12 cellular contexts compared by ENCODE assay signal in the genomic region with DNA sequence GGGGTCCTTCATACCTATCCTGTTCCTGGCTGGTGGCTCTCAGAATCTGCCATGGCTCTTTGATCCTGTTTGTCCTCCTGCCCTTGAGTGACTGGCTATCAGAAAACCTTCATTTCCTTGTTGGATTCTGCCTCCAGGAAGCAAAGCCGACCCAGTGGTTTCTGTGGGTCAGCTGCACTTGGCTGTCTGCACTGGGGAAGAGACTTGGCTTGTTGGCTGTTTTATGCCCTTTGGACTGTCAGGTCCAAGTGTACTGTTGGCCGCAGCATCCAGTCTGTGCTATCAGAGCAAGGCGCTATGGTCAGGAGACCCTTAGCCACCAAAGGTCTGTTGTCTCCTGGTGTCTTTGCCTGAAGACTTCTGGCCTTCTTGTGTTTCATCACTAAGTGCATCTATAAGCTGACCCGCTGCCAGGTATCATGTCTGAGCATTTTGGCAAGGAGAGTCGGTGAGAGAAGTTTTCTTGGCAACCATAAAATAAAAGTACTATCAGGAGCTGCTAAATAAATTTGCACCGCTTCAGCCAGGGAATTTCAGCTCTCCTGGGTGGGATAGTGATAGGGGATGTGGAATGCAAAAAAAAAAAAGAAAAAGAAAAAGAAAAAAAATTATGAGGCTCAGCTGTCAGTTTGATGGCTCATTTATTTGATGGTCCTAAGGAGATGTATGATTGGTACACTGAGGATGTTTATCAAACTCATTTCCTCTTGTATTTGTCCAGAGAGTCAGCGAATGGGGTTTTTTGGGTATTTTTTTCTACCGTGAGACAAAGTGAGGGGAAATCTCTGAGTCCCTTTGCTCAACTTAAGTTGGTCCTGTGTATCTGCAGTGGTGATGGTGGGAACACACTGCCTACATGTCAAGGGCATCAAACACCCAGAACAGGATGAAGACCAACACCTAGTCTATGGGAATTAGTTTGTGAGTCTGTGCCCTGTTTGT.
A peak's percentile ranks its signal among the peaks of the same experiment; 100 is the strongest.
DNase-seq lines count a peak whose midpoint lies in the region; ATAC-seq and TF ChIP-seq lines count a peak whose summit lies in the region.
"Had no signal": no experiment of that assay in that cellular context is flagged by ENCODE, and none has a peak within 500 bp of the region (broad histone marks: within the 10 kb centered on the region; RNA-seq: fewer than 3 reads in every experiment).

No MANE protein-coding gene starts in this region.

- H3K9me3 ChIP-seq in SK-N-SH (no peaks in the 10 kb centered on the region), ovary (no peaks in the 10 kb centered on the region)
- H3K9me3 ChIP-seq: SJSA1, testis had no signal

- TF ChIP-seq RAD21 in SK-N-SH (IDR thresholded peaks at IDR 0.05; ENCODE audit: low read length) = no peak

- no peaks in the 10 kb centered on the region for H4K20me1 ChIP-seq in SK-N-SH (ENCODE audit: insufficient read depth)

- no peaks in the 10 kb centered on the region for H3K79me2 ChIP-seq in SK-N-SH (ENCODE audit: insufficient read depth)

- peaks cover 77% of the 10 kb centered on the region for H3K4me1 Mint-ChIP-seq in stimulated activated effector memory CD8-positive, alpha-beta T cell treated with anti-CD3 and anti-CD28 coated beads, Interleukin-12 subunit alpha, Interleukin-12 subunit beta, amount 100 ng/mL, for 72 hours

- H3K9me2 ChIP-seq in SK-N-SH = no peaks in the 10 kb centered on the region

- POLR2A ChIA-PET in SK-N-SH (lab: Yijun Ruan, JAX) = no interaction called here

- H3K27me3 ChIP-seq in SK-N-SH (ENCODE audit: insufficient read depth) (no peaks in the 10 kb centered on the region), H7 (ENCODE audit: control insufficient read depth, insufficient read depth, low read length) (no peaks in the 10 kb centered on the region), ovary (no peaks in the 10 kb centered on the region)
- H3K27me3 ChIP-seq: SJSA1, testis had no signal

- H3K9ac ChIP-seq in SK-N-SH = no peak overlapping the region

- no peak for TF ChIP-seq POLR2A in ovary (IDR thresholded peaks at IDR 0.05)

- DNase-seq in SK-N-SH (no peak), NCI-H2196 treated with DMSO at 0.1 percent for 48 hours (lab: John Stamatoyannopoulos, UW; ENCODE audit: unreplicated experiment) (peak; percentile 47), Right ventricle myocardium superior (no peak), NCI-H748 (lab: John Stamatoyannopoulos, UW; ENCODE audit: unreplicated experiment) (no peak), H7 (no peak), ovary (no peak)
- DNase-seq in stimulated activated effector memory CD8-positive, alpha-beta T cell treated with anti-CD3 and anti-CD28 coated beads, Interleukin-12 subunit alpha, Interleukin-12 subunit beta, amount 100 ng/mL, for 72 hours (ENCODE audit: low spot score in 2 of 2) = no peak
- DNase-seq: 8988T; activated CD8-positive, alpha-beta memory T cell treated with anti-CD3 and anti-CD28 coated beads, Interleukin-2, amount 50 U/mL, for 48 hours; testis had no signal

- peaks cover 4% of the 10 kb centered on the region for H3F3A ChIP-seq in SK-N-SH (replicated peaks; ENCODE audit: insufficient read depth)

- intact Hi-C loops in Right ventricle myocardium superior (cut with DNase I) (no loop called here), ovary (cut with DNase I) (no loop called here)

- peak overlapping the region; percentile 50 for H3K4me3 Mint-ChIP-seq in stimulated activated effector memory CD8-positive, alpha-beta T cell treated with anti-CD3 and anti-CD28 coated beads, Interleukin-12 subunit alpha, Interleukin-12 subunit beta, amount 100 ng/mL, for 72 hours

- H3K36me3 Mint-ChIP-seq in stimulated activated effector memory CD8-positive, alpha-beta T cell treated with anti-CD3 and anti-CD28 coated beads, Interleukin-12 subunit alpha, Interleukin-12 subunit beta, amount 100 ng/mL, for 72 hours = peaks cover 81% of the 10 kb centered on the region

- ATAC-seq in SK-N-SH treated with all-trans-retinoic acid at 6 μM for 48 hours (no peak), Right ventricle myocardium superior (ENCODE audit: poor library complexity) (peak; percentile 69)
- peak; percentile 67 for ATAC-seq in stimulated activated effector memory CD8-positive, alpha-beta T cell treated with anti-CD3 and anti-CD28 coated beads, Interleukin-12 subunit alpha, Interleukin-12 subunit beta, amount 100 ng/mL, for 72 hours

- WGBS in SK-N-SH (ENCODE audit: low lambda C conversion rate) = 89% methylated on average over 8 of the region's 8 CpGs
- 32 to 46% (median 45%) methylated on average over 8 of the region's 8 CpGs for WGBS in ovary, 3 donors

- no peak overlapping the region for H2AFZ ChIP-seq in SK-N-SH (ENCODE audit: low read depth)

- H3K27ac Mint-ChIP-seq in stimulated activated effector memory CD8-positive, alpha-beta T cell treated with anti-CD3 and anti-CD28 coated beads, Interleukin-12 subunit alpha, Interleukin-12 subunit beta, amount 100 ng/mL, for 72 hours = peak overlapping the region; percentile 79

- H3K27ac ChIP-seq in SK-N-SH (ENCODE audit: low read depth in 2 of 2, low read length in 1 of 2) = peak overlapping the region in 1 of 2 experiments; percentile 87; a peak in 2 of 4 replicates
- no peak overlapping the region for H3K27ac ChIP-seq in ovary
- H3K27ac ChIP-seq: SJSA1, testis had no signal

- no peak for TF ChIP-seq CTCF in SK-N-SH (IDR thresholded peaks at IDR 0.05)
- TF ChIP-seq CTCF in ovary (IDR thresholded peaks at IDR 0.05) = no peak

- CTCF ChIA-PET in SK-N-SH (lab: Yijun Ruan, JAX) = interaction anchor here (1.1 to 1.4 kb wide), 3 partner anchors 17 to 320 kb away, joined by 3 read pairs; no protein-coding TSS in a partner anchor

- no peak overlapping the region for H3K4me2 ChIP-seq in SK-N-SH

- no peaks in the 10 kb centered on the region for H3K36me3 ChIP-seq in SK-N-SH (replicated peaks in 1 of 2; ENCODE audit: control insufficient read depth in 1 of 2, insufficient read depth in 2 of 2, low read length in 1 of 2)
- no peaks in the 10 kb centered on the region for H3K36me3 ChIP-seq in H7 (replicated peaks; ENCODE audit: control insufficient read depth, insufficient read depth, low read length)
- H3K36me3 ChIP-seq in ovary = no peaks in the 10 kb centered on the region
- H3K36me3 ChIP-seq: SJSA1 had no signal

- no peaks in the 10 kb centered on the region for H3K9me3 Mint-ChIP-seq in stimulated activated effector memory CD8-positive, alpha-beta T cell treated with anti-CD3 and anti-CD28 coated beads, Interleukin-12 subunit alpha, Interleukin-12 subunit beta, amount 100 ng/mL, for 72 hours

- H3K4me3 ChIP-seq in SK-N-SH (ENCODE audit: low read depth in 2 of 2, low read length in 1 of 2) (no peak overlapping the region), H7 (ENCODE audit: insufficient read depth, low read depth, low read length) (no peak overlapping the region), ovary (no peak overlapping the region)
- H3K4me3 ChIP-seq: SJSA1, testis had no signal

- TF ChIP-seq EP300 in SK-N-SH (IDR thresholded peaks at IDR 0.05; ENCODE audit: borderline replicate concordance in 1 of 2, low read depth in 1 of 2, low read length in 1 of 2) = no peak
- no peak for TF ChIP-seq EP300 in ovary (IDR thresholded peaks at IDR 0.05)

- H3K4me1 ChIP-seq in SK-N-SH (ENCODE audit: control insufficient read depth in 1 of 2, insufficient read depth in 2 of 2, low read depth in 1 of 2, low read length in 1 of 2) = peaks cover 0 to 46% of the 10 kb centered on the region in 2 experiments; a peak in 2 of 4 replicates
- H3K4me1 ChIP-seq in ovary (ENCODE audit: insufficient read depth) = no peaks in the 10 kb centered on the region
- H3K4me1 ChIP-seq: SJSA1 had no signal

TF ChIP-seq in SK-N-SH treated with all-trans-retinoic acid at 6 μM for 48 hours, 23 proteins besides CTCF, POLR2A, EP300 and RAD21:
- TF ChIP-seq OSR1 (CRISPR knock-in tag; IDR thresholded peaks at IDR 0.05) (no peak), ISL1 (CRISPR knock-in tag; IDR thresholded peaks at IDR 0.05) (peak; percentile 40; the same call in 1 of the 2 replicates), TOX (CRISPR knock-in tag; IDR thresholded peaks at IDR 0.05; ENCODE audit: borderline replicate concordance) (no peak), ESRRG (CRISPR knock-in tag; IDR thresholded peaks at IDR 0.05) (no peak)
TF ChIP-seq in SK-N-SH treated with all-trans-retinoic acid at 6 μM for 48 hours: peak in this region for 1.

TF ChIP-seq in SK-N-SH, 30 proteins besides CTCF, POLR2A, EP300 and RAD21:
- TF ChIP-seq, protein P1, sequence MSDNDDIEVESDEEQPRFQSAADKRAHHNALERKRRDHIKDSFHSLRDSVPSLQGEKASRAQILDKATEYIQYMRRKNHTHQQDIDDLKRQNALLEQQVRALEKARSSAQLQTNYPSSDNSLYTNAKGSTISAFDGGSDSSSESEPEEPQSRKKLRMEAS (IDR thresholded peaks at IDR 0.05; ENCODE audit: low read depth) = no peak
- TF ChIP-seq FOXM1 (IDR thresholded peaks at IDR 0.05; ENCODE audit: low read depth) = no peak
